3 cellular contexts compared by ENCODE assay signal in the genomic region with DNA sequence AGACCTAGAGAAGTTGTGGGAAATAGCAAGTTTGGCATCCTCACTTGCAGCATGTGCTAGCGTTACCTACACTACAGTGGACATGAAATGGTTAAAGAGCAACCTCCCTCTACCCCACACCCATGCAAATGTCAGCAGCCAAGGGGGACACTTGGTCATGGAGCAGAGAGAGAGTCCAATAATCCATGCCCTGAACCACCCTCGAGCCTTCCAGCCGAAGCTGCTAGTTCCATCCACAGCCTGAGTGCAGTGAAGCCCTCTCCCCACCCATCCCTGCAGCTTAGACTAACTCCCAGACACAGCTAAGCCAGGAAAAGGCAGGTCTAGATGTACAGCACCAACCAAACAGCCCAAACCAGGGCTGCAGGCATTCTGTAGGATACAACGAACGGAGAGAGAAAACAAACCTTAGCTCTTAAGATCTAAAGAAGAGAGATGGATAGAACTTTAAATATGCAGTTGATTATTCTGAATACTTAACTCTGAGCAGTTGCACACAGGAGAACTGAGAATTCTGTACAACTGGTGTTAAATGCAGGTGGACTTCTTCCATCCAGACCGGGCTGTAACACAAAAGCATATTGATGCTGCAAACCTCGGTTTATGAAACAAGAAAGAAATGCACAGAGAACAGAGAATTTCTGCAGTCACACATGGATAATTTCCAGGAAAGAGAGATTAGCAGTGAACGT.
TF ChIP-seq lines count a peak whose summit lies in the region.

No MANE protein-coding gene starts in this region.

TF ChIP-seq in GM23338, 12 proteins besides CTCF, POLR2A, EP300 and RAD21:
- no peak for TF ChIP-seq NANOG (IDR thresholded peaks at IDR 0.05; ENCODE audit: borderline replicate concordance)
- TF ChIP-seq JUNB (IDR thresholded peaks at IDR 0.05; ENCODE audit: unreplicated experiment) = no peak
- TF ChIP-seq EZH2 (IDR thresholded peaks at IDR 0.05; ENCODE audit: low read depth, unreplicated experiment) = no peak
- TF ChIP-seq ZNF114 (CRISPR knock-in tag; IDR thresholded peaks at IDR 0.05) = no peak
TF ChIP-seq in GM23338: peak in this region for 0.

TF ChIP-seq in H1, 55 proteins besides CTCF, POLR2A, EP300 and RAD21:
- TF ChIP-seq CBX5 (IDR thresholded peaks at IDR 0.05; ENCODE audit: low read depth, low read length) (no peak), SRF (IDR thresholded peaks at IDR 0.05; ENCODE audit: low read depth, low read length) (no peak), TBP (IDR thresholded peaks at IDR 0.05; ENCODE audit: low read depth, low read length) (no peak), POLR2AphosphoS5 (IDR thresholded peaks at IDR 0.05; ENCODE audit: low read depth, low read length) (no peak), MAFK (IDR thresholded peaks at IDR 0.05; ENCODE audit: low read depth, low read length) (no peak), EZH2 (IDR thresholded peaks at IDR 0.05; ENCODE audit: low read depth, low read length, severe bottlenecking) (no peak), POU5F1 (IDR thresholded peaks at IDR 0.05; ENCODE audit: low read depth, low read length) (no peak), FOSL1 (IDR thresholded peaks at IDR 0.05; ENCODE audit: insufficient read depth, low read depth, low read length) (no peak)
TF ChIP-seq in H1: peak in this region for 0.

TF ChIP-seq in liver, 16 proteins besides CTCF, POLR2A, EP300 and RAD21:
- TF ChIP-seq, protein P1, sequence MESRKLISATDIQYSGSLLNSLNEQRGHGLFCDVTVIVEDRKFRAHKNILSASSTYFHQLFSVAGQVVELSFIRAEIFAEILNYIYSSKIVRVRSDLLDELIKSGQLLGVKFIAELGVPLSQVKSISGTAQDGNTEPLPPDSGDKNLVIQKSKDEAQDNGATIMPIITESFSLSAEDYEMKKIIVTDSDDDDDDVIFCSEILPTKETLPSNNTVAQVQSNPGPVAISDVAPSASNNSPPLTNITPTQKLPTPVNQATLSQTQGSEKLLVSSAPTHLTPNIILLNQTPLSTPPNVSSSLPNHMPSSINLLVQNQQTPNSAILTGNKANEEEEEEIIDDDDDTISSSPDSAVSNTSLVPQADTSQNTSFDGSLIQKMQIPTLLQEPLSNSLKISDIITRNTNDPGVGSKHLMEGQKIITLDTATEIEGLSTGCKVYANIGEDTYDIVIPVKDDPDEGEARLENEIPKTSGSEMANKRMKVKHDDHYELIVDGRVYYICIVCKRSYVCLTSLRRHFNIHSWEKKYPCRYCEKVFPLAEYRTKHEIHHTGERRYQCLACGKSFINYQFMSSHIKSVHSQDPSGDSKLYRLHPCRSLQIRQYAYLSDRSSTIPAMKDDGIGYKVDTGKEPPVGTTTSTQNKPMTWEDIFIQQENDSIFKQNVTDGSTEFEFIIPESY (IDR thresholded peaks at IDR 0.05) = no peak
- TF ChIP-seq RXRA (IDR thresholded peaks at IDR 0.05) = no peak
- no peak for TF ChIP-seq FOXA2 (IDR thresholded peaks at IDR 0.05)
- no peak for TF ChIP-seq JUND (IDR thresholded peaks at IDR 0.05)
- peak in 1 of 2 donors; percentile 51 for TF ChIP-seq HNF4A (conservative IDR thresholded peaks at IDR 0.05)
- peak; percentile 3 for TF ChIP-seq TAF1 (conservative IDR thresholded peaks at IDR 0.05)
- TF ChIP-seq SP1 (IDR thresholded peaks at IDR 0.05) = peak; percentile 18
- TF ChIP-seq, protein P2, sequence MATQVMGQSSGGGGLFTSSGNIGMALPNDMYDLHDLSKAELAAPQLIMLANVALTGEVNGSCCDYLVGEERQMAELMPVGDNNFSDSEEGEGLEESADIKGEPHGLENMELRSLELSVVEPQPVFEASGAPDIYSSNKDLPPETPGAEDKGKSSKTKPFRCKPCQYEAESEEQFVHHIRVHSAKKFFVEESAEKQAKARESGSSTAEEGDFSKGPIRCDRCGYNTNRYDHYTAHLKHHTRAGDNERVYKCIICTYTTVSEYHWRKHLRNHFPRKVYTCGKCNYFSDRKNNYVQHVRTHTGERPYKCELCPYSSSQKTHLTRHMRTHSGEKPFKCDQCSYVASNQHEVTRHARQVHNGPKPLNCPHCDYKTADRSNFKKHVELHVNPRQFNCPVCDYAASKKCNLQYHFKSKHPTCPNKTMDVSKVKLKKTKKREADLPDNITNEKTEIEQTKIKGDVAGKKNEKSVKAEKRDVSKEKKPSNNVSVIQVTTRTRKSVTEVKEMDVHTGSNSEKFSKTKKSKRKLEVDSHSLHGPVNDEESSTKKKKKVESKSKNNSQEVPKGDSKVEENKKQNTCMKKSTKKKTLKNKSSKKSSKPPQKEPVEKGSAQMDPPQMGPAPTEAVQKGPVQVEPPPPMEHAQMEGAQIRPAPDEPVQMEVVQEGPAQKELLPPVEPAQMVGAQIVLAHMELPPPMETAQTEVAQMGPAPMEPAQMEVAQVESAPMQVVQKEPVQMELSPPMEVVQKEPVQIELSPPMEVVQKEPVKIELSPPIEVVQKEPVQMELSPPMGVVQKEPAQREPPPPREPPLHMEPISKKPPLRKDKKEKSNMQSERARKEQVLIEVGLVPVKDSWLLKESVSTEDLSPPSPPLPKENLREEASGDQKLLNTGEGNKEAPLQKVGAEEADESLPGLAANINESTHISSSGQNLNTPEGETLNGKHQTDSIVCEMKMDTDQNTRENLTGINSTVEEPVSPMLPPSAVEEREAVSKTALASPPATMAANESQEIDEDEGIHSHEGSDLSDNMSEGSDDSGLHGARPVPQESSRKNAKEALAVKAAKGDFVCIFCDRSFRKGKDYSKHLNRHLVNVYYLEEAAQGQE (IDR thresholded peaks at IDR 0.05) = no peak
- TF ChIP-seq GABPA (IDR thresholded peaks at IDR 0.05 in 1 of 2, conservative IDR thresholded peaks at IDR 0.05 in 1 of 2) = no peak
TF ChIP-seq in liver: peak in this region for 3.
